ENCODE assay signal across 16 cellular contexts in genomic region chr18:13548106-13548819, GRCh38.
DNase-seq lines count a peak whose midpoint lies in the region; ATAC-seq and TF ChIP-seq lines count a peak whose summit lies in the region.
"Had no signal": no experiment of that assay in that cellular context is flagged by ENCODE, and none has a peak within 500 bp of the region (broad histone marks: within the 10 kb centered on the region; RNA-seq: fewer than 3 reads in every experiment).

No MANE protein-coding gene starts in this region.

- no peaks in the 10 kb centered on the region for H3K27me3 ChIP-seq in CD4-positive, CD25-positive, alpha-beta regulatory T cell (ENCODE audit: control insufficient read depth, insufficient read depth, low read length)
- no peaks in the 10 kb centered on the region for H3K27me3 ChIP-seq in thyroid gland
- H3K27me3 ChIP-seq: tibial nerve had no signal

- H3K4me3 Mint-ChIP-seq in CD4-positive, CD25-positive, alpha-beta regulatory T cell = no peak overlapping the region
- no peak overlapping the region for H3K4me3 Mint-ChIP-seq in chondrocyte (ENCODE audit: unreplicated experiment)
- H3K4me3 Mint-ChIP-seq: activated CD4-positive, alpha-beta T cell treated with anti-CD3 and anti-CD28 coated beads, Interleukin-2, amount 10 ng/mL, durations not matched to agents 7 days and 5 days had no signal

- H3K36me3 ChIP-seq in CD4-positive, CD25-positive, alpha-beta regulatory T cell (ENCODE audit: control insufficient read depth, insufficient read depth, low read length) = peaks cover 8% of the 10 kb centered on the region
- no peaks in the 10 kb centered on the region for H3K36me3 ChIP-seq in thyroid gland
- H3K36me3 ChIP-seq: tibial nerve had no signal

- H3K9me3 Mint-ChIP-seq in CD4-positive, CD25-positive, alpha-beta regulatory T cell = no peaks in the 10 kb centered on the region
- H3K9me3 Mint-ChIP-seq in chondrocyte (ENCODE audit: low read depth) = no peaks in the 10 kb centered on the region

- intact Hi-C loops in posterior vena cava (cut with DNase I) = loop anchor here in 1 of 2 donors (10.0 kb wide), 1 partner anchor 177 kb away; the partner anchor contains the start of genes FAM210A and RNMT
- intact Hi-C loops in thyroid gland (cut with DNase I) = loop anchor here (10.0 kb wide), 1 partner anchor 177 kb away; the partner anchor contains the start of genes FAM210A and RNMT

- no peaks in the 10 kb centered on the region for H3K27me3 Mint-ChIP-seq in CD4-positive, CD25-positive, alpha-beta regulatory T cell
- H3K27me3 Mint-ChIP-seq in chondrocyte (ENCODE audit: low read depth) = no peaks in the 10 kb centered on the region
- H3K27me3 Mint-ChIP-seq: activated CD4-positive, alpha-beta T cell treated with anti-CD3 and anti-CD28 coated beads, Interleukin-2, amount 10 ng/mL, durations not matched to agents 7 days and 5 days had no signal

- peaks cover 20 to 65% (median 28%) of the 10 kb centered on the region in 4 donors for H3K4me1 Mint-ChIP-seq in CD4-positive, CD25-positive, alpha-beta regulatory T cell
- peaks cover 40% of the 10 kb centered on the region for H3K4me1 Mint-ChIP-seq in chondrocyte (ENCODE audit: low read depth)
- H3K4me1 Mint-ChIP-seq: activated CD4-positive, alpha-beta T cell treated with anti-CD3 and anti-CD28 coated beads, Interleukin-2, amount 10 ng/mL, durations not matched to agents 7 days and 5 days had no signal

- no peaks in the 10 kb centered on the region for H3K4me1 ChIP-seq in CD4-positive, CD25-positive, alpha-beta regulatory T cell (ENCODE audit: control insufficient read depth, insufficient read depth, low read length, poor library complexity, severe bottlenecking)
- H3K4me1 ChIP-seq in thyroid gland = peaks cover 9 to 34% of the 10 kb centered on the region in 2 donors

- TF ChIP-seq POLR2A in thyroid gland (IDR thresholded peaks at IDR 0.05) = no peak

- no peak overlapping the region for H3K4me3 ChIP-seq in CD4-positive, CD25-positive, alpha-beta regulatory T cell (ENCODE audit: low read depth, low read length)
- no peak overlapping the region for H3K4me3 ChIP-seq in thyroid gland (replicated peaks in 1 of 3)
- H3K4me3 ChIP-seq: mucosa of descending colon, tibial nerve had no signal

- peaks cover 42% of the 10 kb centered on the region for H3K36me3 Mint-ChIP-seq in CD4-positive, CD25-positive, alpha-beta regulatory T cell
- peaks cover 7% of the 10 kb centered on the region for H3K36me3 Mint-ChIP-seq in chondrocyte (ENCODE audit: low read depth)

- no peak for DNase-seq in CD4-positive, CD25-positive, alpha-beta regulatory T cell
- DNase-seq in chondrocyte (ENCODE audit: low spot score) (peak; percentile 72), posterior vena cava (ENCODE audit: low spot score) (peak; percentile 70), thyroid gland (no peak), A172 (ENCODE audit: low spot score) (no peak), NCI-H2107 (lab: John Stamatoyannopoulos, UW) (no peak)
- DNase-seq: activated CD4-positive, alpha-beta T cell treated with anti-CD3 and anti-CD28 coated beads, Interleukin-2, amount 10 ng/mL, durations not matched to agents 7 days and 5 days; activated effector memory CD4-positive, alpha-beta T cell treated with Interleukin-2 at 50 U/mL for 16 hours; H7; NCI-H1694; stimulated activated CD4-positive, alpha-beta T cell treated with anti-CD3 and anti-CD28 coated beads, Interleukin-12 subunit alpha, Interleukin-12 subunit beta, amount 100 ng/mL, for 4 hours; T-helper 1 cell had no signal

- peak overlapping the region in 2 of 3 donors; percentile 26 to 59 for H3K27ac Mint-ChIP-seq in CD4-positive, CD25-positive, alpha-beta regulatory T cell
- no peak overlapping the region for H3K27ac Mint-ChIP-seq in chondrocyte (ENCODE audit: unreplicated experiment)
- H3K27ac Mint-ChIP-seq: activated CD4-positive, alpha-beta T cell treated with anti-CD3 and anti-CD28 coated beads, Interleukin-2, amount 10 ng/mL, durations not matched to agents 7 days and 5 days had no signal

- no peak for ATAC-seq in CD4-positive, CD25-positive, alpha-beta regulatory T cell (ENCODE audit: low read depth in 2 of 2)

- no peak overlapping the region for H3K27ac ChIP-seq in CD4-positive, CD25-positive, alpha-beta regulatory T cell (ENCODE audit: insufficient read depth, low read length, poor library complexity, severe bottlenecking)
- peak overlapping the region in 1 of 3 donors; percentile 55 for H3K27ac ChIP-seq in thyroid gland
- H3K27ac ChIP-seq: KMS-11 had no signal

- WGBS in thyroid gland, 2 donors = 81 to 90% methylated on average over 2 to 3 of the region's 5 CpGs

- H3K9me3 ChIP-seq in CD4-positive, CD25-positive, alpha-beta regulatory T cell (ENCODE audit: control insufficient read depth in 2 of 2, low read length in 2 of 2) = no peaks in the 10 kb centered on the region
- no peaks in the 10 kb centered on the region for H3K9me3 ChIP-seq in thyroid gland
- H3K9me3 ChIP-seq: mucosa of descending colon, tibial nerve had no signal

- TF ChIP-seq CTCF in GM12874 (IDR thresholded peaks at IDR 0.05; ENCODE audit: insufficient read depth, low read depth, low read length) = 0 out of 2 replicates have a peak, but pooled peaks have one; percentile 5
- no peak for TF ChIP-seq CTCF in chondrocyte (IDR thresholded peaks at IDR 0.05)
- no peak for TF ChIP-seq CTCF in thyroid gland (IDR thresholded peaks at IDR 0.05)

Comparison
In these comparisons a context has a peak if more than half of its experiments do, and no peak if none do; other contexts are left out.
1. DNase-seq: peak in chondrocyte (single experiment) and posterior vena cava (single experiment); none in CD4-positive, CD25-positive, alpha-beta regulatory T cell (0 of 3), thyroid gland (0 of 2), A172 (single experiment) and NCI-H2107 (single experiment).